In the genomic region with DNA sequence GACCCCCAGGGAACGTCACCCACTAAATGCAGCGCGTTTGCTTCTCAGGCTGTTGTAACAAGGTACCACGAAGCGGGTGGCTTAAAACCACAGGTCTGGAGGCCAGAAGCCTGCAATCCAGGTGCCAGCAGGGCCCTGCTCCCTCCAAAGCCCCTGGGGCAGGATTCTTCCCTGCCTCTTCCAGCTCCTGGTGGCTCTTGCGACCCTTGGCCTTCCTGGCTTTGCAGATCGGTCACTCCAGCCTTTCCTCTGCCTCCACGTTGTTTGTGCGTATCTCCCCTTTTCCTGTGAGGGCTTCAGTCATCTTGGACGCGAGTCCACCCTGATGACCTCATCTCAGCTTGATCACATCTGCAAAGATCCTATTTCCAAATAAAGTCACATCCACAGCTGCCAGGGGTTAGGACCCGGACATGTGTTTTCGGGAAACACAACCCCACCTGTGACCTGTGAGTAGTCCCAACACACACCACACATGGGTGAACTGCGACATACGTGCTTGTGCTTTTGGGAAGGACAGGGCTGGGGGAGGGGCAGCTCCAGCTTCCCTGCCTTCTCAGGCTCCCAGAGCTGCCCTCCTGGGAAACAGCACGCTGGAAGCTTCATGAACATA, we compare ENCODE assay signal across 1 cellular context.
A peak's percentile ranks its signal among the peaks of the same experiment; 100 is the strongest.
TF ChIP-seq lines count a peak whose summit lies in the region.

No MANE protein-coding gene starts in this region.

TF ChIP-seq in IMR-90, 13 proteins besides CTCF, POLR2A, EP300 and RAD21:
- TF ChIP-seq USF2 (IDR thresholded peaks at IDR 0.05; ENCODE audit: low read depth, low read length): no peak
- no peak for TF ChIP-seq SMC3 (IDR thresholded peaks at IDR 0.05; ENCODE audit: low read depth, low read length)
- TF ChIP-seq RFX5 (IDR thresholded peaks at IDR 0.05; ENCODE audit: low read depth, low read length): no peak
- TF ChIP-seq MAZ (IDR thresholded peaks at IDR 0.05; ENCODE audit: borderline replicate concordance, low read depth, low read length): no peak
- TF ChIP-seq NFE2L2 (IDR thresholded peaks at IDR 0.05; ENCODE audit: low read depth, low read length): no peak
- TF ChIP-seq ELK1 (IDR thresholded peaks at IDR 0.05; ENCODE audit: borderline replicate concordance, low read depth, low read length): no peak
- TF ChIP-seq CHD1 (IDR thresholded peaks at IDR 0.05; ENCODE audit: low read depth, low read length): no peak
- no peak for TF ChIP-seq MXI1 (IDR thresholded peaks at IDR 0.05; ENCODE audit: borderline replicate concordance, low read depth, low read length)
- peak; percentile 28; the same call in 1 of the 2 replicates for TF ChIP-seq FOS (IDR thresholded peaks at IDR 0.05; ENCODE audit: low read depth, low read length)
- TF ChIP-seq BHLHE40 (IDR thresholded peaks at IDR 0.05; ENCODE audit: low read depth, low read length): 0 out of 2 replicates have a peak, but pooled peaks have one; percentile 33
- TF ChIP-seq RCOR1 (IDR thresholded peaks at IDR 0.05; ENCODE audit: insufficient replicate concordance, low read length): peak; percentile 46
- no peak for TF ChIP-seq CEBPB (IDR thresholded peaks at IDR 0.05; ENCODE audit: low read depth, low read length)
